Comparison of ENCODE assay signal across 1 cellular context in the genomic region with DNA sequence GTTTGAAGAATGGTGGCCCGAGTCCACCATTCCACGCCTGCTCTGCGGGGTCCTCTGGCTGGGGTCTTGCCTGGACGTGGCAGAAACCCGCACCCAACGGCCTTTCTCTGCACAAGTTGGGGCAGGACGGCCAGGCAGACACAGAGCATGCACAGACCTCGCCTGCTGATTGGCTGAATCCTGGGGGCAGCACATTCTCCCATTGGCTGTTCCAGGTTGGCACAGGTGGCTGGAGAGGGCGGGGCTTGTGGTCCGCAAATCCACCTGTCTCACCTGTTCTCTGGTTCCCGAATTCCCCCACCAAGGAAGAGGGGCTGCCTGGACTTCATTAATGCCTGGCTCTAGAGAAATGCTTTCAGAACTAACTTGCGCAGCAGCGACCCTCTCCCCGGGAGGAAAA.
TF ChIP-seq lines count a peak whose summit lies in the region.

No MANE protein-coding gene starts in this region.

TF ChIP-seq in WTC11, 78 proteins besides CTCF, POLR2A, EP300 and RAD21 (continued from another document):
- no peak for TF ChIP-seq ETV6 (CRISPR knock-in tag; IDR thresholded peaks at IDR 0.05)
- TF ChIP-seq, protein P1, sequence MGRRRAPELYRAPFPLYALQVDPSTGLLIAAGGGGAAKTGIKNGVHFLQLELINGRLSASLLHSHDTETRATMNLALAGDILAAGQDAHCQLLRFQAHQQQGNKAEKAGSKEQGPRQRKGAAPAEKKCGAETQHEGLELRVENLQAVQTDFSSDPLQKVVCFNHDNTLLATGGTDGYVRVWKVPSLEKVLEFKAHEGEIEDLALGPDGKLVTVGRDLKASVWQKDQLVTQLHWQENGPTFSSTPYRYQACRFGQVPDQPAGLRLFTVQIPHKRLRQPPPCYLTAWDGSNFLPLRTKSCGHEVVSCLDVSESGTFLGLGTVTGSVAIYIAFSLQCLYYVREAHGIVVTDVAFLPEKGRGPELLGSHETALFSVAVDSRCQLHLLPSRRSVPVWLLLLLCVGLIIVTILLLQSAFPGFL (CRISPR knock-in tag; IDR thresholded peaks at IDR 0.05; ENCODE audit: borderline replicate concordance) = no peak
- TF ChIP-seq, protein P2, sequence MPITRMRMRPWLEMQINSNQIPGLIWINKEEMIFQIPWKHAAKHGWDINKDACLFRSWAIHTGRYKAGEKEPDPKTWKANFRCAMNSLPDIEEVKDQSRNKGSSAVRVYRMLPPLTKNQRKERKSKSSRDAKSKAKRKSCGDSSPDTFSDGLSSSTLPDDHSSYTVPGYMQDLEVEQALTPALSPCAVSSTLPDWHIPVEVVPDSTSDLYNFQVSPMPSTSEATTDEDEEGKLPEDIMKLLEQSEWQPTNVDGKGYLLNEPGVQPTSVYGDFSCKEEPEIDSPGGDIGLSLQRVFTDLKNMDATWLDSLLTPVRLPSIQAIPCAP (CRISPR knock-in tag; IDR thresholded peaks at IDR 0.05) = no peak
- TF ChIP-seq TEAD4 (CRISPR knock-in tag; IDR thresholded peaks at IDR 0.05) = no peak
